Comparison of ENCODE assay signal across 8 cellular contexts in the genomic region with DNA sequence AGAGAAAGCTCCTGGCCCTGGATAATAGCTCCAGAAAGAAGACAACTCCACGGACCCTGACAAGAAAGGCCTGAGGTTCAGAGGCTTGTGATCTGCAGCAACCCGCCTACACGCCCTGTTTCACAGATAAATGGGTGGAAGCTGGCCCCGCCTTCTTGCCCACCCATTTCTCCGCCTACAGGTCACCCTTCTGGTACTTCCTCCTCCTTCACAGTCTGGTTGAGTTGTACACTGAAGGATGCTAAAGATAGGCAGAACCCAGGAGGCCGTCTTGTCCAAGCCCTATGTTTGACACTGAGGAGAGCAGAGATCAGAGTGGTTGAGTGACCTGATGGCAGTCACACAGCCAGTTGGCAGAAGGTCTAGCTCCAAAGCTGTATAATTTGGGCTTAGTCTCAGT. TPM values are rescaled to one million over a fixed set of nuclear protein-coding genes. Genes with fewer than 3 reads are reported as not detected.
A peak's percentile ranks its signal among the peaks of the same experiment; 100 is the strongest.
DNase-seq lines count a peak whose midpoint lies in the region; ATAC-seq and TF ChIP-seq lines count a peak whose summit lies in the region.

No MANE protein-coding gene starts in this region.

- H2AFZ ChIP-seq in smooth muscle cell (ENCODE audit: low read depth) (peak overlapping the region; percentile 72), osteoblast (ENCODE audit: low read length) (no peak overlapping the region)

- H3K36me3 ChIP-seq in smooth muscle cell (ENCODE audit: low read depth) (no peaks in the 10 kb centered on the region), osteoblast (ENCODE audit: insufficient read depth, low read length) (no peaks in the 10 kb centered on the region)
- H3K36me3 ChIP-seq in effector memory CD4-positive, alpha-beta T cell (ENCODE audit: control insufficient read depth, insufficient read depth, low read length): no peaks in the 10 kb centered on the region

- no peak overlapping the region for H3K27ac ChIP-seq in smooth muscle cell (ENCODE audit: low read depth)
- no peak overlapping the region for H3K27ac ChIP-seq in effector memory CD4-positive, alpha-beta T cell (ENCODE audit: insufficient read depth, low read length, poor library complexity, severe bottlenecking)
- H3K27ac ChIP-seq in osteoblast (ENCODE audit: low read depth, low read length): no peak overlapping the region

- no peak overlapping the region for H3K9ac ChIP-seq in smooth muscle cell (ENCODE audit: low read depth)

- no peaks in the 10 kb centered on the region for H3K79me2 ChIP-seq in smooth muscle cell (ENCODE audit: low read depth)
- no peaks in the 10 kb centered on the region for H3K79me2 ChIP-seq in osteoblast (ENCODE audit: insufficient read depth, low read length)

- peak; percentile 59 to 70 for DNase-seq in activated CD4-positive, alpha-beta T cell treated with anti-CD3 and anti-CD28 coated beads, Interleukin-2, amount 50 U/mL, for 48 hours
- DNase-seq in smooth muscle cell (lab: John Stamatoyannopoulos, UW; ENCODE audit: unreplicated experiment): no peak
- DNase-seq in effector memory CD4-positive, alpha-beta T cell: no peak
- DNase-seq in HPDE6-E6E7 (ENCODE audit: extremely low spot score): no peak
- DNase-seq in osteoblast (ENCODE audit: insufficient read length, low spot score, missing footprints): no peak
- no peak for DNase-seq in NCI-H2196 (lab: John Stamatoyannopoulos, UW; ENCODE audit: unreplicated experiment)

- peak; percentile 55 for ATAC-seq in GM18909 (IDR thresholded peaks at IDR 0.05; ENCODE audit: poor library complexity, unreplicated experiment)
- ATAC-seq in HG03378 (IDR thresholded peaks at IDR 0.05; ENCODE audit: unreplicated experiment): peak; percentile 69

- H4K20me1 ChIP-seq in smooth muscle cell (ENCODE audit: low read depth) (no peaks in the 10 kb centered on the region), osteoblast (ENCODE audit: insufficient read depth, low read length) (no peaks in the 10 kb centered on the region)

- H3K27me3 ChIP-seq in smooth muscle cell (ENCODE audit: low read depth): no peaks in the 10 kb centered on the region
- no peaks in the 10 kb centered on the region for H3K27me3 ChIP-seq in effector memory CD4-positive, alpha-beta T cell (replicated peaks; ENCODE audit: control insufficient read depth, insufficient read depth, low read length, poor library complexity, severe bottlenecking)
- H3K27me3 ChIP-seq in osteoblast (ENCODE audit: insufficient read depth, low read length): peaks cover 12% of the 10 kb centered on the region

- no peak overlapping the region for H3K4me3 ChIP-seq in smooth muscle cell
- H3K4me3 ChIP-seq in effector memory CD4-positive, alpha-beta T cell (ENCODE audit: insufficient read depth, low read depth, low read length, poor library complexity, severe bottlenecking): no peak overlapping the region
- no peak overlapping the region for H3K4me3 ChIP-seq in osteoblast (ENCODE audit: insufficient read depth, low read length)

- H3K9me3 ChIP-seq in smooth muscle cell (replicated peaks; ENCODE audit: low read depth) (no peaks in the 10 kb centered on the region), osteoblast (ENCODE audit: low read depth, low read length) (no peaks in the 10 kb centered on the region)
- H3K9me3 ChIP-seq in effector memory CD4-positive, alpha-beta T cell (ENCODE audit: control insufficient read depth, low read length): no peaks in the 10 kb centered on the region

- H3F3A ChIP-seq in smooth muscle cell (ENCODE audit: low read depth): no peaks in the 10 kb centered on the region

- WGBS in smooth muscle cell (ENCODE audit: low lambda C conversion rate): 83% methylated on average over 6 of the region's 6 CpGs

- no peak for TF ChIP-seq CTCF in smooth muscle cell (IDR thresholded peaks at IDR 0.05; ENCODE audit: borderline replicate concordance, insufficient read depth, poor library complexity, severe bottlenecking)
- no peak for TF ChIP-seq CTCF in osteoblast (IDR thresholded peaks at IDR 0.05; ENCODE audit: extremely low read depth, low read depth, low read length)

- H3K4me1 ChIP-seq in smooth muscle cell (ENCODE audit: low read depth) (peaks cover 8% of the 10 kb centered on the region), osteoblast (ENCODE audit: insufficient read depth, low read length) (no peaks in the 10 kb centered on the region)
- no peaks in the 10 kb centered on the region for H3K4me1 ChIP-seq in effector memory CD4-positive, alpha-beta T cell (ENCODE audit: control insufficient read depth, insufficient read depth, low read length, poor library complexity, severe bottlenecking)

- H3K4me2 ChIP-seq in smooth muscle cell: no peak overlapping the region
- H3K4me2 ChIP-seq in osteoblast (ENCODE audit: insufficient read depth, low read length): no peak overlapping the region

RNA-seq across cellular contexts. Expression of a gene that starts 34.2 kb away (rescaled TPM):
- 5.7 and 12.5 TPM in 2 replicates for total RNA-seq in smooth muscle cell
- 1.5 and 2.4 TPM in 2 replicates for polyA plus RNA-seq in smooth muscle cell
- 6.2 and 10.6 TPM in 2 replicates for total RNA-seq in osteoblast

Comparison
In these comparisons a context has a peak if more than half of its experiments do, and no peak if none do; other contexts are left out.
1. DNase-seq: peak in activated CD4-positive, alpha-beta T cell treated with anti-CD3 and anti-CD28 coated beads, Interleukin-2, amount 50 U/mL, for 48 hours (2 of 2); none in smooth muscle cell (single experiment), effector memory CD4-positive, alpha-beta T cell (0 of 3), HPDE6-E6E7 (single experiment), osteoblast (single experiment) and NCI-H2196 (single experiment).